11 cellular contexts compared by ENCODE assay signal in genomic region chr19:3725640-3726310, GRCh38. TPM values are rescaled to one million over a fixed set of nuclear protein-coding genes. Genes with fewer than 3 reads are reported as not detected.
DNase-seq lines count a peak whose midpoint lies in the region; ATAC-seq and TF ChIP-seq lines count a peak whose summit lies in the region.
"Had no signal": no experiment of that assay in that cellular context is flagged by ENCODE, and none has a peak within 500 bp of the region (broad histone marks: within the 10 kb centered on the region; RNA-seq: fewer than 3 reads in every experiment).

No MANE protein-coding gene starts in this region.

- intact Hi-C loops in cardiac septum (cut with DNase I) (no loop called here), transverse colon (cut with DNase I; ENCODE audit: low total_unique reads) (no loop called here)

- H3K4me1 ChIP-seq in cardiac muscle cell (ENCODE audit: low read depth) = no peaks in the 10 kb centered on the region
- H3K4me1 ChIP-seq in transverse colon = peaks cover 3 to 60% (median 31%) of the 10 kb centered on the region in 4 donors

- TF ChIP-seq POLR2A in transverse colon (IDR thresholded peaks at IDR 0.05) (peak; percentile 72), GM18505 (IDR thresholded peaks at IDR 0.05; ENCODE audit: borderline replicate concordance, extremely low read depth, insufficient read depth, insufficient read length) (no peak)

- peaks cover 22% of the 10 kb centered on the region for H3K27me3 ChIP-seq in cardiac muscle cell
- H3K27me3 ChIP-seq in transverse colon = peaks cover 27% of the 10 kb centered on the region

- WGBS in transverse colon (ENCODE audit: low coverage in 1 of 2), 2 donors = 34 to 51% methylated on average over 4 to 14 of the region's 14 CpGs

- H3K27ac ChIP-seq in cardiac muscle cell (no peak overlapping the region), transverse colon (peak overlapping the region; percentile 67 to 86 (median 78))
- H3K27ac ChIP-seq: coronary artery had no signal

- H3K36me3 ChIP-seq in cardiac muscle cell (no peaks in the 10 kb centered on the region), transverse colon (peaks cover 0 to 6% (median 0%) of the 10 kb centered on the region in 4 donors)

- in situ Hi-C loops in transverse colon (cut with MboI; ENCODE audit: low pct_ligation_motif_present in 1 of 4, low pct_unique_long_range_greater_than_20kb in 1 of 4, low sequenced_read_pairs in 3 of 4) = no loop called here

- no peak for TF ChIP-seq CTCF in cardiac muscle cell (IDR thresholded peaks at IDR 0.05; ENCODE audit: low read depth, low read length)
- TF ChIP-seq CTCF in transverse colon (IDR thresholded peaks at IDR 0.05) = no peak

- TF ChIP-seq EP300 in transverse colon (IDR thresholded peaks at IDR 0.05; ENCODE audit: low read depth) = no peak

- H3K4me3 ChIP-seq in cardiac muscle cell (no peak overlapping the region), transverse colon (no peak overlapping the region)
- H3K4me3 ChIP-seq: coronary artery had no signal

- no peaks in the 10 kb centered on the region for H3K9me3 ChIP-seq in cardiac muscle cell (ENCODE audit: low read depth)
- H3K9me3 ChIP-seq in transverse colon = no peaks in the 10 kb centered on the region

- DNase-seq in cardiac muscle cell (ENCODE audit: low read depth in 1 of 2, low spot score in 1 of 2) (peak; percentile 20 to 25), cardiac septum (ENCODE audit: low spot score) (no peak), NCI-H69 (lab: John Stamatoyannopoulos, UW) (peak; percentile 99), transverse colon (peak; percentile 93)
- DNase-seq in activated effector memory CD4-positive, alpha-beta T cell treated with Interleukin-2 at 50 U/mL for 16 hours = no peak
- DNase-seq in activated naive CD4-positive, alpha-beta T cell treated with anti-CD3 and anti-CD28 coated beads, Interleukin-2, amount 50 U/mL, for 16 hours = no peak
- DNase-seq: activated gamma-delta T cell treated with Interleukin-2 at 50 U/mL for 16 hours had no signal

- ATAC-seq in esophagus mucosa (peak; percentile 32), GM18505 (IDR thresholded peaks at IDR 0.05; ENCODE audit: unreplicated experiment) (no peak)

RNA-seq across cellular contexts. Expression of gene TJP3, which starts 17.6 kb away (rescaled TPM):
- 2.8 and 5.2 TPM in 2 replicates for total RNA-seq in cardiac muscle cell
- polyA plus RNA-seq in cardiac muscle cell = 3.0 and 5.0 TPM in 2 replicates
- not detected for total RNA-seq in cardiac septum
- total RNA-seq in esophagus mucosa = 40.9 TPM
- total RNA-seq in transverse colon = 100 to 1,000 TPM; 234 to 894 (median 282) TPM
- total RNA-seq: skeletal muscle tissue had no signal

RNA-seq across cellular contexts. Expression of gene PIP5K1C, which starts 25.5 kb away (rescaled TPM):
- 24.1 and 28.4 TPM in 2 replicates for total RNA-seq in cardiac muscle cell
- 21.0 and 21.8 TPM in 2 replicates for polyA plus RNA-seq in cardiac muscle cell
- total RNA-seq in cardiac septum = 38.2 TPM
- total RNA-seq in esophagus mucosa = 16.4 TPM
- total RNA-seq in transverse colon = 10 to 100 TPM; 25.4 to 91.1 (median 36.4) TPM

RNA-seq across cellular contexts. Expression of gene APBA3, which starts 35.7 kb away (rescaled TPM):
- total RNA-seq in cardiac muscle cell (39.9 and 49.4 TPM in 2 replicates), cardiac septum (12.5 TPM), esophagus mucosa (10.9 TPM), transverse colon (100 to 1,000 TPM in 2 of 4 donors, 10 to 100 TPM in 2; 24.0 to 284 (median 95.7) TPM)
- polyA plus RNA-seq in cardiac muscle cell = 29.4 and 34.3 TPM in 2 replicates

RNA-seq across cellular contexts. Expression of gene MRPL54, which starts 36.7 kb away (rescaled TPM):
- 37.9 and 57.8 TPM in 2 replicates for total RNA-seq in cardiac muscle cell
- polyA plus RNA-seq in cardiac muscle cell = 81.5 and 91.2 TPM in 2 replicates
- 81.4 TPM for total RNA-seq in cardiac septum
- total RNA-seq in esophagus mucosa = 62.3 TPM
- 10 to 100 TPM; 38.0 to 72.2 (median 52.1) TPM for total RNA-seq in transverse colon

RNA-seq across cellular contexts. Expression of gene RAX2, which starts 46.3 kb away (rescaled TPM):
- not detected in 2 replicates for total RNA-seq in cardiac muscle cell
- not detected in 2 replicates for polyA plus RNA-seq in cardiac muscle cell
- not detected for total RNA-seq in cardiac septum
- not detected for total RNA-seq in esophagus mucosa
- total RNA-seq in transverse colon = not detected
- total RNA-seq: skeletal muscle tissue had no signal

Comparison
In these comparisons a context has a peak if more than half of its experiments do, and no peak if none do; other contexts are left out.
1. DNase-seq: peak in cardiac muscle cell (2 of 2), NCI-H69 (single experiment) and transverse colon (single experiment); none in cardiac septum (single experiment), activated effector memory CD4-positive, alpha-beta T cell treated with Interleukin-2 at 50 U/mL for 16 hours (single experiment) and activated naive CD4-positive, alpha-beta T cell treated with anti-CD3 and anti-CD28 coated beads, Interleukin-2, amount 50 U/mL, for 16 hours (single experiment).